In genomic region chr6:26360451-26361416, GRCh38 we compare ENCODE assay signal across 8 cellular contexts. TPM values are rescaled to one million over a fixed set of nuclear protein-coding genes. Genes with fewer than 3 reads are reported as not detected.
DNase-seq lines count a peak whose midpoint lies in the region; ATAC-seq and TF ChIP-seq lines count a peak whose summit lies in the region.
"Had no signal": no experiment of that assay in that cellular context is flagged by ENCODE, and none has a peak within 500 bp of the region (broad histone marks: within the 10 kb centered on the region; RNA-seq: fewer than 3 reads in every experiment).

No MANE protein-coding gene starts in this region.

- WGBS in esophagus muscularis mucosa, result 93% methylated on average over 14 of the region's 14 CpGs

- intact Hi-C loops in A673 (cut with micrococcal nuclease; ENCODE audit: unreplicated experiment), result no loop called here
- intact Hi-C loops in esophagus muscularis mucosa (cut with DNase I), result no loop called here

- H3K27me3 ChIP-seq in A673 (replicated peaks; ENCODE audit: insufficient read depth, low read depth, low read length, poor library complexity) (no peaks in the 10 kb centered on the region), esophagus muscularis mucosa (no peaks in the 10 kb centered on the region)
- H3K27me3 ChIP-seq: heart right ventricle had no signal

- peaks cover 0 to 7% (median 0%) of the 10 kb centered on the region in 3 donors for H3K27me3 Mint-ChIP-seq in immature natural killer cell (ENCODE audit: low read depth in 3 of 3)

- no peaks in the 10 kb centered on the region for H3K36me3 Mint-ChIP-seq in immature natural killer cell

- H3K9me3 Mint-ChIP-seq in immature natural killer cell, result peaks cover 0 to 2% (median 0%) of the 10 kb centered on the region in 6 donors

- H3K4me3 Mint-ChIP-seq in immature natural killer cell, result peak overlapping the region in 4 of 5 donors; percentile 5 to 59 (median 43)

- H3K27ac ChIP-seq in A673 (ENCODE audit: low read depth, low read length, poor library complexity, severe bottlenecking) (no peak overlapping the region), esophagus muscularis mucosa (replicated peaks in 1 of 4) (no peak overlapping the region)
- H3K27ac ChIP-seq: heart right ventricle had no signal

- POLR2A ChIA-PET in A673 (lab: Charles Lee; ENCODE audit: low non-redundant PET), result no interaction called here

- H3K9me3 ChIP-seq in A673 (ENCODE audit: low read depth, low read length, poor library complexity, severe bottlenecking), result no peaks in the 10 kb centered on the region
- H3K9me3 ChIP-seq in esophagus muscularis mucosa, result no peaks in the 10 kb centered on the region
- H3K9me3 ChIP-seq: heart right ventricle had no signal

- H3K36me3 ChIP-seq in A673 (ENCODE audit: insufficient read depth, low read length, poor library complexity, severe bottlenecking) (no peaks in the 10 kb centered on the region), esophagus muscularis mucosa (no peaks in the 10 kb centered on the region)
- H3K36me3 ChIP-seq: heart right ventricle had no signal

- H3K4me3 ChIP-seq in A673 (ENCODE audit: low read depth, low read length, poor library complexity, severe bottlenecking), result no peak overlapping the region
- H3K4me3 ChIP-seq in esophagus muscularis mucosa, result no peak overlapping the region
- H3K4me3 ChIP-seq: heart right ventricle had no signal

- DNase-seq in immature natural killer cell, result peak; percentile 5 to 30 (median 29)
- no peak for DNase-seq in HT-29 (ENCODE audit: low spot score)
- no peak for DNase-seq in A673 (ENCODE audit: low spot score)
- no peak for DNase-seq in esophagus muscularis mucosa (ENCODE audit: extremely low spot score)
- DNase-seq: heart right ventricle had no signal

- H3K4me1 ChIP-seq in A673 (ENCODE audit: insufficient read depth, low read length, poor library complexity, severe bottlenecking) (peaks cover 5% of the 10 kb centered on the region), esophagus muscularis mucosa (peaks cover 7 to 12% (median 8%) of the 10 kb centered on the region in 4 donors)

- CTCF ChIA-PET in A673 (lab: Charles Lee), result no interaction called here

- ATAC-seq in GM18870 (IDR thresholded peaks at IDR 0.05; ENCODE audit: unreplicated experiment), result peak; percentile 25
- peak; percentile 46 for ATAC-seq in GM21515 (IDR thresholded peaks at IDR 0.05; ENCODE audit: unreplicated experiment)
- peak; percentile 49 for ATAC-seq in HG03460 (IDR thresholded peaks at IDR 0.05; ENCODE audit: unreplicated experiment)
- ATAC-seq: heart right ventricle had no signal

- TF ChIP-seq POLR2A in esophagus muscularis mucosa (IDR thresholded peaks at IDR 0.05; ENCODE audit: low read depth), result no peak

- H3K4me1 Mint-ChIP-seq in immature natural killer cell, result peaks cover 16 to 19% of the 10 kb centered on the region in 2 donors

- no peak for TF ChIP-seq CTCF in A673 (conservative IDR thresholded peaks at IDR 0.05; ENCODE audit: low read depth, low read length)
- no peak for TF ChIP-seq CTCF in esophagus muscularis mucosa (IDR thresholded peaks at IDR 0.05)

- BruUV-seq in A673 (replicated peaks; lab: Mats Ljungman, UMichigan), result no TSS peak

- peak overlapping the region in 5 of 6 donors; percentile 28 to 82 (median 61) for H3K27ac Mint-ChIP-seq in immature natural killer cell

- no peak for TF ChIP-seq EP300 in esophagus muscularis mucosa (IDR thresholded peaks at IDR 0.05)

RNA-seq across cellular contexts. Expression of gene BTN3A2, which starts 4.3 kb away (rescaled TPM):
- 100 to 1,000 TPM; 122 to 227 (median 158) TPM for polyA plus RNA-seq in immature natural killer cell
- total RNA-seq in HT-29 (2014; rRNA removed; shearing (Covaris generic)), result 5.5 and 9.4 TPM in 2 replicates
- total RNA-seq in A673 (2021), result 19.1 and 23.2 TPM in 2 replicates
- 10 to 100 TPM in 2 of 4 donors, 1 to 10 TPM in 2; 6.6 to 14.1 (median 11.2) TPM for total RNA-seq in esophagus muscularis mucosa

RNA-seq across cellular contexts. Expression of gene BTN2A2, which starts 22.2 kb away (rescaled TPM):
- polyA plus RNA-seq in immature natural killer cell, result 10 to 100 TPM in 1 of 3 donors, 1 to 10 TPM in 2; 6.6 to 13.5 (median 7.5) TPM
- 3.5 and 5.3 TPM in 2 replicates for total RNA-seq in HT-29 (2014; rRNA removed; shearing (Covaris generic))
- total RNA-seq in A673 (2021) (16.3 and 25.5 TPM in 2 replicates), esophagus muscularis mucosa (1 to 10 TPM; 6.1 to 7.7 (median 6.9) TPM)

RNA-seq across cellular contexts. Expression of gene BTN3A1, which starts 41.3 kb away (rescaled TPM):
- polyA plus RNA-seq in immature natural killer cell, result 100 to 1,000 TPM in 1 of 3 donors, 10 to 100 TPM in 2; 57.3 to 117 (median 98.5) TPM
- total RNA-seq in HT-29 (2014; rRNA removed; shearing (Covaris generic)), result 3.1 and 4.5 TPM in 2 replicates
- total RNA-seq in A673 (2021) (14.2 and 14.8 TPM in 2 replicates), esophagus muscularis mucosa (10 to 100 TPM in 1 of 4 donors, 1 to 10 TPM in 3; 5.3 to 12.9 (median 6.9) TPM)

Comparison
In these comparisons a context has a peak if more than half of its experiments do, and no peak if none do; other contexts are left out.
1. DNase-seq: peak in immature natural killer cell (3 of 3); none in HT-29 (single experiment), A673 (single experiment) and esophagus muscularis mucosa (single experiment).
2. Peak in every context shown above with its lines, with median percentiles within 50 percentile points of each other: ATAC-seq.